7 cellular contexts compared by ENCODE assay signal in the genomic region with DNA sequence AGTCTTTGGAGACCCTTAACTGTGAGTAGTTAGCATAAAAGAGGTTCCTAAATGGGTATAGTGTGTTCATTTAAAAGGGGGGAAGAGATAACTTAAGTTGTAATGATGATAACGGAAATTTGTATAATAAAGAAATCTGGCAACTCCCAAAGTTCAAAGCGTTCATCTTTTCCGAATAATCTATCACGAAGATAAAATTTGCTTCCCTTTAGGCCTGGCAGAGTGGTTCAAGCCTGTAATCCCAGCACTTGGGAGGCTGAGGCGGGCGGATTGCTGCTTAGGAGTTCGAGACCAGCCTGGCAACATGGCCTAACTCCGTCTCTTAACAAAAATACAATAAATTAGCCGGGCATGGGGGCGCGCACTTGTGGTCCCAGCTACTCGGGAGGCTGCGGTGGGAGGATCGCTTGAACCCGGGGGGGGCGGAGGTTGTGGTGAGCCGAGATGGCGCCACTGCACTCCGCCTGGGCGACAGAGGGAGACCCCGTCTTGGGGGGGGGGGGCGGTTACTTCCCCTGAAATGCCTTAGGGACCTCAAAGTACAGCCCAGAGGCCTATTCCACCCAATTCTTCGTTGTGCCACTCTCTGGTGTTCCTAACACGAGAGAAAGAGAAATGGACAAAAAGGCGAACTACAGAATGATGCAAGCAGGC. TPM values are rescaled to one million over a fixed set of nuclear protein-coding genes. Genes with fewer than 3 reads are reported as not detected.
DNase-seq lines count a peak whose midpoint lies in the region; ATAC-seq, FAIRE-seq and TF ChIP-seq lines count a peak whose summit lies in the region.

No MANE protein-coding gene starts in this region.

- H3K4me3 Mint-ChIP-seq in naive B cell = peak overlapping the region; percentile 94 to 100 (median 99)

- TF ChIP-seq POLR2A in H1 (IDR thresholded peaks at IDR 0.05; ENCODE audit: control extremely low read depth in 1 of 2, low read depth in 2 of 2, low read length in 2 of 2) = no peak

- peak overlapping the region; percentile 82 to 98 (median 88) for H3K9ac ChIP-seq in H1 (replicated peaks in 1 of 4; ENCODE audit: extremely low read depth in 1 of 4, low read depth in 3 of 4, low read length in 3 of 4)

- no peak overlapping the region for H2BK120ac ChIP-seq in H1 (replicated peaks; ENCODE audit: low read depth, low read length)

- H2AFZ ChIP-seq in H1 (ENCODE audit: low read length) = peak overlapping the region; percentile 73; the same call in 1 of the 2 replicates

- peak overlapping the region; percentile 60 for H4K5ac ChIP-seq in H1 (ENCODE audit: insufficient read length, low read depth, low read length)

- TF ChIP-seq EP300 in H1 (IDR thresholded peaks at IDR 0.05; ENCODE audit: borderline replicate concordance in 1 of 2, low read depth in 2 of 2, low read length in 2 of 2) = no peak

- peaks cover 18 to 21% of the 10 kb centered on the region in 2 donors for H3K36me3 Mint-ChIP-seq in naive B cell

- H3K79me2 ChIP-seq in H1 (ENCODE audit: control insufficient read depth in 1 of 2, insufficient read depth in 2 of 2, low read length in 2 of 2) = peaks cover 0 to 48% of the 10 kb centered on the region in 2 experiments; a peak in 3 of 4 replicates

- peak overlapping the region; percentile 92; the same call in 1 of the 2 replicates for H4K8ac ChIP-seq in H1 (ENCODE audit: extremely low read depth, insufficient read depth, low read length)

- H3K56ac ChIP-seq in H1 (replicated peaks; ENCODE audit: insufficient read length, low read depth, low read length) = no peak overlapping the region

- H3K27ac ChIP-seq in HL-60 (replicated peaks) (peak overlapping the region; percentile 93), H1 (ENCODE audit: low read depth, low read length) (peak overlapping the region; percentile 85; the same call in 1 of the 2 replicates), substantia nigra (ENCODE audit: low read depth, low read length, poor library complexity, severe bottlenecking) (peak overlapping the region; percentile 94)

- no peak overlapping the region for H2BK20ac ChIP-seq in H1 (ENCODE audit: low read length)

- peak; percentile 37 to 76 for DNase-seq in HL-60 (ENCODE audit: low read depth in 1 of 2, low spot score in 1 of 2)
- DNase-seq in activated CD4-positive, alpha-beta T cell treated with anti-CD3 and anti-CD28 coated beads, Interleukin-2, amount 50 U/mL, for 1 hour = peak; percentile 34
- DNase-seq in H1 (ENCODE audit: low read depth in 1 of 2, low spot score in 2 of 2) = peak in 1 of 2 experiments; percentile 53
- DNase-seq in naive B cell = no peak
- peak in 28 of 49 donors; percentile 6 to 48 (median 30) for DNase-seq in substantia nigra (lab: John Stamatoyannopoulos, UW)
- no peak for DNase-seq in cerebellar cortex (ENCODE audit: low spot score)
- no peak for DNase-seq in D341Med (ENCODE audit: low spot score)

- no peak overlapping the region; the same call in 1 of the 2 replicates for H3K18ac ChIP-seq in H1 (ENCODE audit: extremely low read depth, low read length)

- no peak overlapping the region for H3K23ac ChIP-seq in H1 (ENCODE audit: insufficient read length)

- H2AK5ac ChIP-seq in H1 (ENCODE audit: low read depth, low read length) = no peak overlapping the region

- TF ChIP-seq RAD21 in H1 (IDR thresholded peaks at IDR 0.05 in 1 of 2, conservative IDR thresholded peaks at IDR 0.05 in 1 of 2; ENCODE audit: low read depth in 2 of 2, low read length in 2 of 2) = no peak

- H2BK5ac ChIP-seq in H1 (ENCODE audit: low read depth, low read length) = peak overlapping the region; percentile 96; the same call in 1 of the 2 replicates

- POLR2A ChIA-PET in H1 (lab: Charles Lee; ENCODE audit: partially characterized antibody) = interaction anchor here (0.7 to 2.2 kb wide), 11 partner anchors 10 to 131 kb away, joined by 3 to 10 read pairs (median 3); no protein-coding TSS in a partner anchor

- CTCF ChIA-PET in H1 (lab: Charles Lee; ENCODE audit: partially characterized antibody) = interaction anchor here (0.6 to 1.1 kb wide), 8 partner anchors 12 to 611 kb away, joined by 3 to 4 read pairs (median 3); no protein-coding TSS in a partner anchor

- no peak overlapping the region for H2BK15ac ChIP-seq in H1 (ENCODE audit: low read length)

- TF ChIP-seq CTCF in HL-60 (IDR thresholded peaks at IDR 0.05; ENCODE audit: insufficient read depth, low read length) (no peak), H1 (IDR thresholded peaks at IDR 0.05; ENCODE audit: control extremely low read depth in 1 of 3, insufficient read depth in 1 of 3, low read depth in 1 of 3, low read length in 3 of 3) (no peak)

- no peaks in the 10 kb centered on the region for H3K9me3 Mint-ChIP-seq in naive B cell

- H3K27ac Mint-ChIP-seq in naive B cell = peak overlapping the region; percentile 98 to 100 (median 100)

- H3K4me1 Mint-ChIP-seq in naive B cell = peaks cover 38 to 59% (median 47%) of the 10 kb centered on the region in 3 donors

- H3K4me3 ChIP-seq in HL-60 (replicated peaks; ENCODE audit: insufficient read depth, low read length) (peak overlapping the region; percentile 88), H1 (ENCODE audit: extremely low read depth in 1 of 4, insufficient read depth in 2 of 4, low read depth in 3 of 4, low read length in 4 of 4) (peak overlapping the region; percentile 81 to 96 (median 94))

- H3K4me1 ChIP-seq in H1 (replicated peaks in 1 of 4; ENCODE audit: control insufficient read depth in 3 of 4, insufficient read depth in 4 of 4, low read length in 3 of 4) = no peaks in the 10 kb centered on the region; a peak in 1 of 7 replicates

- ATAC-seq in naive B cell (ENCODE audit: low read depth in 2 of 2) = peak in 1 of 2 donors; percentile 32

- 19% methylated on average over 25 of the region's 25 CpGs; no CpG with 5 or more reads in 1 of the 2 experiments for WGBS in H1 (ENCODE audit: extremely low coverage in 1 of 2, insufficient coverage in 1 of 2, insufficient read length in 1 of 2, insufficient replicate concordance in 2 of 2, low coverage in 1 of 2, low lambda C conversion rate in 2 of 2, missing lambda C conversion rate in 1 of 2), 2 experiments

- FAIRE-seq in H1 (lab: Jason Lieb, UNC) = no peak

- no peaks in the 10 kb centered on the region for H3K27me3 ChIP-seq in HL-60 (ENCODE audit: insufficient read depth, poor library complexity, severe bottlenecking)
- H3K27me3 ChIP-seq in H1 (replicated peaks in 1 of 4; ENCODE audit: control insufficient read depth in 3 of 4, extremely low read depth in 1 of 4, insufficient read depth in 3 of 4, low read length in 3 of 4) = no peaks in the 10 kb centered on the region

- H3K36me3 ChIP-seq in H1 (ENCODE audit: control insufficient read depth in 2 of 4, insufficient read depth in 4 of 4, low read length in 3 of 4) = peaks cover 0 to 22% (median 8%) of the 10 kb centered on the region in 4 experiments; a peak in 4 of 8 replicates

- H3K27me3 Mint-ChIP-seq in naive B cell = no peaks in the 10 kb centered on the region

- H4K91ac ChIP-seq in H1 (replicated peaks; ENCODE audit: insufficient read length, low read length) = no peak overlapping the region

- H3K4ac ChIP-seq in H1 (replicated peaks; ENCODE audit: insufficient read length, low read depth, low read length) = no peak overlapping the region

- peak overlapping the region; percentile 48 to 65 for H3K4me2 ChIP-seq in H1 (ENCODE audit: insufficient read depth in 1 of 2, low read depth in 2 of 2, low read length in 2 of 2)

- no peak overlapping the region; the same call in 1 of the 2 replicates for H2BK12ac ChIP-seq in H1 (ENCODE audit: low read depth, low read length)

- peaks cover 0 to 4% of the 10 kb centered on the region in 2 experiments for H4K20me1 ChIP-seq in H1 (replicated peaks in 1 of 2; ENCODE audit: control insufficient read depth in 1 of 2, insufficient read depth in 2 of 2, low read length in 2 of 2)

- H3K79me1 ChIP-seq in H1 (ENCODE audit: low read depth, low read length) = no peaks in the 10 kb centered on the region

- H3K9me3 ChIP-seq in H1 (ENCODE audit: insufficient read depth in 2 of 2, low read depth in 1 of 2, low read length in 1 of 2) = no peaks in the 10 kb centered on the region

- H3K14ac ChIP-seq in H1 (ENCODE audit: insufficient read length) = no peak overlapping the region

- no peaks in the 10 kb centered on the region; the same call in 1 of the 2 replicates for H3K23me2 ChIP-seq in H1 (ENCODE audit: low read depth, low read length)

TF ChIP-seq in H1, 55 proteins besides CTCF, POLR2A, EP300 and RAD21:
- TF ChIP-seq TAF1 (IDR thresholded peaks at IDR 0.05; ENCODE audit: low read depth, low read length) (0 out of 2 replicates have a peak, but pooled peaks have one; percentile 29), YY1 (IDR thresholded peaks at IDR 0.05; ENCODE audit: low read depth, low read length) (no peak)

RNA-seq across cellular contexts. Expression of gene N4BP2L2, which starts 0.9 kb away (rescaled TPM):
- total RNA-seq in H1 (2021; fragmentation: NEBNext Ultra II Directional; extraction: Animal tissue kit (Norgen Biotek cat#: 25700)) = 64.0 and 67.6 TPM in 2 replicates
- polyA plus RNA-seq in H1 (2011; rRNA removed) = 9.3 and 14.6 TPM in 2 replicates
- polyA plus RNA-seq in H1 (2011; cell fraction: cytosol; rRNA removed) = 26.8 TPM
- polyA plus RNA-seq in H1 (2011; cell fraction: nucleus; rRNA removed) = 6.8 TPM
- 28.0 to 70.6 TPM (median 34.3 TPM) in 4 replicates for polyA plus RNA-seq in H1 (2012, experiment 1 of 2)
- polyA plus RNA-seq in H1 (2012, experiment 2 of 2) = 3.1 TPM
- polyA plus RNA-seq in H1 (2013, experiment 1 of 2) = 43.7 TPM
- 42.3 TPM for polyA plus RNA-seq in H1 (2013, experiment 2 of 2)
- 20.8 and 30.0 TPM in 2 replicates for polyA minus RNA-seq in H1 (2011; rRNA and poly(A)+ RNA removed)
- 13.6 TPM for polyA minus RNA-seq in H1 (2011; cell fraction: cytosol; rRNA and poly(A)+ RNA removed)
- 40.4 TPM for polyA minus RNA-seq in H1 (2011; cell fraction: nucleus; rRNA and poly(A)+ RNA removed)
- polyA plus RNA-seq in naive B cell (ENCODE audit: low read depth in 6 of 6) = 100 to 1,000 TPM; 164 to 230 (median 195) TPM

RNA-seq across cellular contexts. Expression of gene PDS5B, which starts 48.5 kb away (rescaled TPM):
- total RNA-seq in H1 (2021; fragmentation: NEBNext Ultra II Directional; extraction: Animal tissue kit (Norgen Biotek cat#: 25700)) = 54.6 and 59.1 TPM in 2 replicates
- polyA plus RNA-seq in H1 (2011; rRNA removed) = 3.1 and 5.5 TPM in 2 replicates
- polyA plus RNA-seq in H1 (2011; cell fraction: cytosol; rRNA removed) = 8.9 TPM
- polyA plus RNA-seq in H1 (2011; cell fraction: nucleus; rRNA removed) = 3.6 TPM
- 12.1 to 28.8 TPM (median 15.8 TPM) in 4 replicates for polyA plus RNA-seq in H1 (2012, experiment 1 of 2)
- 0.75 TPM for polyA plus RNA-seq in H1 (2012, experiment 2 of 2)
- polyA plus RNA-seq in H1 (2013, experiment 1 of 2) = 52.7 TPM
- 49.7 TPM for polyA plus RNA-seq in H1 (2013, experiment 2 of 2)
- 21.5 and 34.8 TPM in 2 replicates for polyA minus RNA-seq in H1 (2011; rRNA and poly(A)+ RNA removed)
- polyA minus RNA-seq in H1 (2011; cell fraction: cytosol; rRNA and poly(A)+ RNA removed) = 23.5 TPM
- 59.8 TPM for polyA minus RNA-seq in H1 (2011; cell fraction: nucleus; rRNA and poly(A)+ RNA removed)
- 10 to 100 TPM; 38.8 to 50.4 (median 43.0) TPM for polyA plus RNA-seq in naive B cell (ENCODE audit: low read depth in 6 of 6)

Comparison
In these comparisons a context has a peak if more than half of its experiments do, and no peak if none do; other contexts are left out.
1. DNase-seq: peak in HL-60 (2 of 2), activated CD4-positive, alpha-beta T cell treated with anti-CD3 and anti-CD28 coated beads, Interleukin-2, amount 50 U/mL, for 1 hour (single experiment) and substantia nigra (28 of 49); none in naive B cell (single experiment), cerebellar cortex (single experiment) and D341Med (single experiment).
2. Peak in every context shown above with its lines, with median percentiles within 50 percentile points of each other: H3K27ac ChIP-seq.